In genomic region chr1:8094481-8095241, GRCh38 we compare ENCODE assay signal across 12 cellular contexts.
DNase-seq lines count a peak whose midpoint lies in the region; ATAC-seq and TF ChIP-seq lines count a peak whose summit lies in the region.
"Had no signal": no experiment of that assay in that cellular context is flagged by ENCODE, and none has a peak within 500 bp of the region (broad histone marks: within the 10 kb centered on the region; RNA-seq: fewer than 3 reads in every experiment).

No MANE protein-coding gene starts in this region.

- H3K4me3 Mint-ChIP-seq in endodermal cell (no peak overlapping the region), nephron (peak overlapping the region in 1 of 3 experiments; percentile 39)
- H3K4me3 Mint-ChIP-seq: activated B cell treated with CpG ODN at 0.5 μM for 24 hours; stimulated activated memory B cell treated with anti-CD40 and anti-IgM and Interleukin-4, amounts not matched to agents 10 μg/mL and 1 μg/mL and 100 μg/mL, for 72 hours had no signal

- H3K9ac ChIP-seq in endodermal cell (ENCODE audit: extremely low read depth, low read length, poor library complexity, severe bottlenecking), result no peak overlapping the region

- H3K4me1 Mint-ChIP-seq in endodermal cell (peaks cover 41% of the 10 kb centered on the region), nephron (peaks cover 48% of the 10 kb centered on the region)

- no peak overlapping the region for H3K27ac ChIP-seq in endodermal cell (ENCODE audit: low read depth, low read length)

- H3K36me3 Mint-ChIP-seq in endodermal cell (ENCODE audit: low read depth) (no peaks in the 10 kb centered on the region), nephron (ENCODE audit: low read depth) (no peaks in the 10 kb centered on the region)
- H3K36me3 Mint-ChIP-seq: stimulated activated memory B cell treated with anti-CD40 and anti-IgM and Interleukin-4, amounts not matched to agents 10 μg/mL and 1 μg/mL and 100 μg/mL, for 72 hours had no signal

- TF ChIP-seq CTCF in endodermal cell (conservative IDR thresholded peaks at IDR 0.05), result no peak
- TF ChIP-seq CTCF in nephron (IDR thresholded peaks at IDR 0.05; ENCODE audit: unreplicated experiment in 3 of 3), result no peak

- peaks cover 10% of the 10 kb centered on the region for H3K4me1 ChIP-seq in endodermal cell (ENCODE audit: control insufficient read depth, insufficient read depth, low read length)

- no peaks in the 10 kb centered on the region for H3K27me3 Mint-ChIP-seq in endodermal cell (ENCODE audit: insufficient read depth)
- peaks cover 8% of the 10 kb centered on the region for H3K27me3 Mint-ChIP-seq in nephron (ENCODE audit: low read depth)

- H3K9me3 ChIP-seq in MG63 (no peaks in the 10 kb centered on the region), endodermal cell (ENCODE audit: control insufficient read depth, low read length) (no peaks in the 10 kb centered on the region)

- H3K27ac Mint-ChIP-seq in endodermal cell, result peak overlapping the region; percentile 1
- H3K27ac Mint-ChIP-seq in nephron, result peak overlapping the region; percentile 16 to 76 (median 32)
- H3K27ac Mint-ChIP-seq: activated B cell treated with CpG ODN at 0.5 μM for 24 hours; stimulated activated memory B cell treated with anti-CD40 and anti-IgM and Interleukin-4, amounts not matched to agents 10 μg/mL and 1 μg/mL and 100 μg/mL, for 72 hours had no signal

- H3K4me3 ChIP-seq in MG63 (no peak overlapping the region), endodermal cell (ENCODE audit: low read length) (no peak overlapping the region)

- H3K36me3 ChIP-seq in MG63, result no peaks in the 10 kb centered on the region
- no peaks in the 10 kb centered on the region for H3K36me3 ChIP-seq in endodermal cell (ENCODE audit: control insufficient read depth, insufficient read depth, low read length)

- 90 to 91% methylated on average over 16 to 18 of the region's 18 CpGs for WGBS in endodermal cell (ENCODE audit: insufficient coverage in 1 of 2, insufficient read length in 1 of 2), 2 experiments

- DNase-seq in DMS79 treated with DMSO at 0.1 percent for 48 hours (lab: John Stamatoyannopoulos, UW) (peak; percentile 47), MG63 (peak; percentile 53), endodermal cell (no peak), NCI-H128 (lab: John Stamatoyannopoulos, UW; ENCODE audit: unreplicated experiment) (no peak)
- DNase-seq in stimulated activated CD4-positive, alpha-beta T cell treated with anti-CD3 and anti-CD28 coated beads, Interleukin-4, amount 100 ng/mL, for 1 hour, result no peak
- DNase-seq: activated B cell treated with CpG ODN at 0.5 μM for 24 hours; effector CD4-positive, alpha-beta T cell; NCI-H2081 treated with DMSO at 0.1 percent for 48 hours had no signal

- ATAC-seq in GM21447 (IDR thresholded peaks at IDR 0.05; ENCODE audit: unreplicated experiment) (no peak), GM21786 (IDR thresholded peaks at IDR 0.05; ENCODE audit: unreplicated experiment) (no peak)
- ATAC-seq: stimulated activated memory B cell treated with anti-CD40 and anti-IgM and Interleukin-4, amounts not matched to agents 10 μg/mL and 1 μg/mL and 100 μg/mL, for 72 hours had no signal

- H3K9me3 Mint-ChIP-seq in endodermal cell (peaks cover 3% of the 10 kb centered on the region), nephron (no peaks in the 10 kb centered on the region)
- H3K9me3 Mint-ChIP-seq: activated B cell treated with CpG ODN at 0.5 μM for 24 hours; stimulated activated memory B cell treated with anti-CD40 and anti-IgM and Interleukin-4, amounts not matched to agents 10 μg/mL and 1 μg/mL and 100 μg/mL, for 72 hours had no signal

- H3K27me3 ChIP-seq in MG63 (no peaks in the 10 kb centered on the region), endodermal cell (ENCODE audit: control insufficient read depth, insufficient read depth, low read length, poor library complexity, severe bottlenecking) (no peaks in the 10 kb centered on the region)

Comparison
In these comparisons a context has a peak if more than half of its experiments do, and no peak if none do; other contexts are left out.
1. DNase-seq: peak in DMS79 treated with DMSO at 0.1 percent for 48 hours (single experiment) and MG63 (single experiment); none in endodermal cell (single experiment), NCI-H128 (single experiment) and stimulated activated CD4-positive, alpha-beta T cell treated with anti-CD3 and anti-CD28 coated beads, Interleukin-4, amount 100 ng/mL, for 1 hour (single experiment).